8 cellular contexts compared by ENCODE assay signal in the genomic region with DNA sequence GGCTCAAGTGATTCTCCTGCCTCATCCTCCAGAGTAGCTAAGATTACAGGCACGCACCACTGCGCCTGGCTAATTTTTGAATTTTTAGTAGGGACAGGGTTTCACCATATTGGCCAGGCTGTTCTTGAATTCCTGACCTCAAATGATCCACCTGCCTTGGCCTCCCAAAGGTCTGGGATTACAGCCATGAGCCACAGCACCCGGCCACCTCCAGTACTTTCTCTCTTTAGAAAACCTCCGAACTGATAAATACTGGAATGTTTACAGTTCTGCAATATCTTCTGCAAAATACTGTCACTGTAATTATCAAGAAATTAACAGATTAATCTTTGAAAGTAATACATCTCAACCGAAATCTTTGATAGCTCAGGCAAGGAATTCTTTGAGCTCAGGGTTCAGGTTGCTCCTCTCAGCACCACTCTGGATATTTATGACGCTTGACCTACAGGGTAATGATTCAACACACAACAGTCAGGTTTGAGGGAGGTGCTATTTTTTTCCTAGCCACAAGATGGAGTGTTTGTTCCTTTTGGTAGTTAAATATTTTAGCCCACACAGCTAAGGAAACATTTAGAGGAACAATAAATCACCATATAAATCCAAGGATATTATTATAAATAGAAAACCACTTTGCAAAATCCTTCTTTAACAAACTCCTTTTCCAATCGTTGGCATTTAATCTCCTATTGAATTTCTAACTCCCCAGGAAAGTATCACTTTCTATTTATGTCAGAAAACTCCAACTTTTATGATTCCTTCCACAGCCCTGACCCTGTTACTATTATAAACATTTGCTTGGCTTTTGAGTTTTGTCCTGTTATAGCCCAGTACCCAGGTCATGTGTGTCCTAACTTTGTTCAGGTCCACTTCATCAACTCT. TPM values are rescaled to one million over a fixed set of nuclear protein-coding genes. Genes with fewer than 3 reads are reported as not detected.
DNase-seq lines count a peak whose midpoint lies in the region; ATAC-seq, FAIRE-seq and TF ChIP-seq lines count a peak whose summit lies in the region.

No MANE protein-coding gene starts in this region.

- no peaks in the 10 kb centered on the region for H3K4me1 ChIP-seq in breast epithelium
- H3K4me1 ChIP-seq in keratinocyte (ENCODE audit: control insufficient read depth, extremely low read depth, insufficient read depth, low read length): peaks cover 26% of the 10 kb centered on the region

- TF ChIP-seq CTCF in breast epithelium (IDR thresholded peaks at IDR 0.05): peak; percentile 85 to 90 (median 90)
- TF ChIP-seq CTCF in keratinocyte (optimal IDR thresholded peaks at IDR 0.05 in 1 of 3, IDR thresholded peaks at IDR 0.05 in 1 of 3, conservative IDR thresholded peaks at IDR 0.05 in 1 of 3; ENCODE audit: extremely low read depth in 1 of 3, insufficient read depth in 2 of 3, low read length in 3 of 3): peak; percentile 36 to 71 (median 63)

- intact Hi-C loops in breast epithelium (cut with DNase I; ENCODE audit: low total_unique reads): no loop called here

- TF ChIP-seq POLR2A in breast epithelium (IDR thresholded peaks at IDR 0.05): no peak

- H3K27me3 ChIP-seq in breast epithelium: no peaks in the 10 kb centered on the region
- no peaks in the 10 kb centered on the region for H3K27me3 ChIP-seq in keratinocyte (ENCODE audit: control insufficient read depth, extremely low read depth, insufficient read depth, low read length)

- dilution Hi-C loops in keratinocyte (cut with MboI; ENCODE audit: extremely low pct_ligation_motif_present, low sequenced_read_pairs): no loop called here

- no peak for DNase-seq in activated CD4-positive, CD25-positive, alpha-beta regulatory T cell treated with anti-CD3 and anti-CD28 coated beads, Interleukin-2, amount 50 U/mL, for 72 hours
- DNase-seq in HuH-7 (ENCODE audit: low spot score) (peak; percentile 74), NCI-H82 treated with DMSO at 0.1 percent for 48 hours (lab: John Stamatoyannopoulos, UW; ENCODE audit: unreplicated experiment) (peak; percentile 37), breast epithelium (ENCODE audit: low spot score in 2 of 2) (no peak), keratinocyte (ENCODE audit: low read depth, low spot score) (no peak), stromal cell of bone marrow (ENCODE audit: low read depth) (peak; percentile 69)

- no peak overlapping the region for H3K9ac ChIP-seq in keratinocyte (ENCODE audit: control insufficient read depth, extremely low read depth, insufficient read depth, low read length)

- H3K4me2 ChIP-seq in keratinocyte (ENCODE audit: control insufficient read depth, extremely low read depth, insufficient read depth, low read depth, low read length): no peak overlapping the region

- no peak overlapping the region for H3K27ac ChIP-seq in breast epithelium
- H3K27ac ChIP-seq in keratinocyte (ENCODE audit: control insufficient read depth, insufficient read depth, low read length): peak overlapping the region; percentile 7

- H3K9me1 ChIP-seq in keratinocyte (ENCODE audit: control insufficient read depth, extremely low read depth, insufficient read depth, low read length): no peaks in the 10 kb centered on the region

- no peak overlapping the region for H2AFZ ChIP-seq in keratinocyte (ENCODE audit: control insufficient read depth, low read length)

- no peaks in the 10 kb centered on the region for H3K36me3 ChIP-seq in breast epithelium
- H3K36me3 ChIP-seq in keratinocyte (ENCODE audit: control insufficient read depth in 2 of 2, extremely low read depth in 1 of 2, insufficient read depth in 2 of 2, low read length in 2 of 2): peaks cover 17 to 30% of the 10 kb centered on the region in 2 experiments

- peak; percentile 77 for FAIRE-seq in keratinocyte (lab: Jason Lieb, UNC)

- peaks cover 35% of the 10 kb centered on the region for H3K79me2 ChIP-seq in keratinocyte (ENCODE audit: control insufficient read depth, insufficient read depth, low read length)

- peak; percentile 56 to 60 for ATAC-seq in activated CD4-positive, CD25-positive, alpha-beta regulatory T cell treated with anti-CD3 and anti-CD28 coated beads, Interleukin-2, amount 50 U/mL, for 24 hours
- peak; percentile 70 for ATAC-seq in GM21528 (IDR thresholded peaks at IDR 0.05; ENCODE audit: low FRiP score, unreplicated experiment)

- peaks cover 3% of the 10 kb centered on the region for H4K20me1 ChIP-seq in keratinocyte (ENCODE audit: control insufficient read depth, extremely low read depth, insufficient read depth, low read length)

- H3K9me3 ChIP-seq in breast epithelium (no peaks in the 10 kb centered on the region), keratinocyte (ENCODE audit: control insufficient read depth, low read depth, low read length) (no peaks in the 10 kb centered on the region)

- H3K4me3 ChIP-seq in breast epithelium (no peak overlapping the region), keratinocyte (ENCODE audit: control insufficient read depth in 2 of 3, extremely low read depth in 1 of 3, insufficient read depth in 2 of 3, low read depth in 1 of 3, low read length in 3 of 3) (no peak overlapping the region)

RNA-seq across cellular contexts. Expression of a gene that starts 48.6 kb away (rescaled TPM):
- 10 to 100 TPM; 27.5 to 33.3 (median 29.7) TPM for total RNA-seq in breast epithelium
- 17.5 to 19.3 TPM (median 18.0 TPM) in 3 replicates for polyA plus RNA-seq in keratinocyte
- 42.0 TPM for polyA plus RNA-seq in keratinocyte (2011; ENCODE audit: low read depth)
- polyA plus RNA-seq in keratinocyte (2011; cell fraction: cytosol; rRNA removed): 7.0 and 9.7 TPM in 2 replicates
- polyA plus RNA-seq in keratinocyte (2011; cell fraction: nucleus; rRNA removed): 13.2 and 13.6 TPM in 2 replicates
- polyA plus RNA-seq in keratinocyte (2012; ENCODE audit: low replicate concordance): 12.3 and 15.8 TPM in 2 replicates
- polyA minus RNA-seq in keratinocyte: 24.0 to 47.0 TPM (median 31.2 TPM) in 3 replicates
- polyA minus RNA-seq in keratinocyte (2011; cell fraction: cytosol; rRNA and poly(A)+ RNA removed): 13.2 TPM
- polyA minus RNA-seq in keratinocyte (2011; cell fraction: nucleus; rRNA and poly(A)+ RNA removed): 7.6 and 20.9 TPM in 2 replicates

Comparison
In these comparisons a context has a peak if more than half of its experiments do, and no peak if none do; other contexts are left out.
1. DNase-seq: peak in HuH-7 (single experiment), NCI-H82 treated with DMSO at 0.1 percent for 48 hours (single experiment) and stromal cell of bone marrow (single experiment); none in activated CD4-positive, CD25-positive, alpha-beta regulatory T cell treated with anti-CD3 and anti-CD28 coated beads, Interleukin-2, amount 50 U/mL, for 72 hours (single experiment), breast epithelium (0 of 2) and keratinocyte (single experiment).